Comparison of ENCODE assay signal across 28 cellular contexts in the genomic region with DNA sequence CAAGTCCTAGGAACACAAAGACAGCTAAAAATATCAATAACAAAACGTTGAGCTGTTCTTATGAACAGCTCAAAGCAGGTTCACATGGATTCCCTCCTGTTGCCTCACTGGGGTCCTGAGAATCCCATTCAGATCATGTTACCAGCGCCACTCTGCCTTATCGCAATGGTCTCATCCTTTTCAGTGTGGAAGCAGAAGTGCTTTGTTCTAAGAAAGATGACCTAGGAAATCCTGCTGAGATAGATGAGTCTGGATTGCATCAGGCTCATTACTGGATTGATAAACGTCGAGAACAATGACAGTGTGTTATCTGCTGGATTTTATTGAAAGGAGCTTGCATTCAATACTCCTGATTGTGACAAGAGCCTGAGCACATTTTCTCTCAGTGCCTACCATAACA.
DNase-seq lines count a peak whose midpoint lies in the region; ATAC-seq, FAIRE-seq and TF ChIP-seq lines count a peak whose summit lies in the region.
"Had no signal": no experiment of that assay in that cellular context is flagged by ENCODE, and none has a peak within 500 bp of the region (broad histone marks: within the 10 kb centered on the region; RNA-seq: fewer than 3 reads in every experiment).

No MANE protein-coding gene starts in this region.

- H3K4me1 Mint-ChIP-seq in WTC11 (peaks cover 29% of the 10 kb centered on the region), neural crest cell (peaks cover 47% of the 10 kb centered on the region), T-cell (peaks cover 8 to 11% (median 9%) of the 10 kb centered on the region in 3 donors)
- peaks cover 8% of the 10 kb centered on the region for H3K4me1 Mint-ChIP-seq in activated CD4-positive, alpha-beta T cell treated with anti-CD3 and anti-CD28 coated beads, Interleukin-2, amount 10 ng/mL, durations not matched to agents 24 days and 14 days

- no peak for FAIRE-seq in RCC 7860 (lab: Jason Lieb, UNC)
- FAIRE-seq: islet of Langerhans had no signal

- peak; percentile 55 for DNase-seq in NCI-H345 treated with DMSO at 0.1 percent for 48 hours (lab: John Stamatoyannopoulos, UW; ENCODE audit: unreplicated experiment)
- no peak for DNase-seq in WTC11 (ENCODE audit: low spot score)
- DNase-seq in neural crest cell (ENCODE audit: low read depth, low spot score) = no peak
- no peak for DNase-seq in activated CD4-positive, alpha-beta T cell treated with anti-CD3 and anti-CD28 coated beads, Interleukin-2, amount 10 ng/mL, durations not matched to agents 24 days and 14 days
- no peak for DNase-seq in RCC 7860 (ENCODE audit: low spot score)
- no peak for DNase-seq in T-cell
- DNase-seq: ACHN; activated CD4-positive, alpha-beta T cell treated with anti-CD3 and anti-CD28 coated beads, Interleukin-2, amount 50 U/mL, for 48 hours; activated naive CD4-positive, alpha-beta T cell; activated T-cell treated with anti-CD3 and anti-CD28 coated beads, Interleukin-2, amount 50 U/mL, for 72 hours; CD4-positive, alpha-beta memory T cell; IMR-90; left ventricle myocardium inferior; mesenchymal stem cell; NCI-H187; NCI-H526 treated with DMSO at 0.1 percent for 48 hours; psoas muscle; stimulated activated CD4-positive, alpha-beta T cell treated with anti-CD3 and anti-CD28 coated beads, Interleukin-4, amount 100 ng/mL, for 1 hour; T1000; tibial artery had no signal

- H3K4me1 ChIP-seq in HUES48 (ENCODE audit: control insufficient read depth, insufficient read depth, low read length) = peaks cover 8% of the 10 kb centered on the region
- H3K4me1 ChIP-seq: psoas muscle, tibial artery, vagina had no signal

- no peak overlapping the region for H3K4me3 ChIP-seq in HUES48 (ENCODE audit: low read depth, low read length)
- H3K4me3 ChIP-seq: left ventricle myocardium inferior, psoas muscle, tibial artery, vagina had no signal

- POLR2A ChIA-PET in WTC11 (lab: Charles Lee) (interaction anchor here (0.6 kb wide), 1 partner anchor 819 kb away, joined by 3 read pairs; the partner anchor contains the start of gene POU4F1), T-cell (lab: Charles Lee) (no interaction called here)

- H3K4me3 Mint-ChIP-seq in WTC11 = no peak overlapping the region
- no peak overlapping the region for H3K4me3 Mint-ChIP-seq in neural crest cell
- no peak overlapping the region for H3K4me3 Mint-ChIP-seq in activated CD4-positive, alpha-beta T cell treated with anti-CD3 and anti-CD28 coated beads, Interleukin-2, amount 10 ng/mL, durations not matched to agents 24 days and 14 days
- H3K4me3 Mint-ChIP-seq in T-cell = no peak overlapping the region
- H3K4me3 Mint-ChIP-seq: activated T-cell treated with anti-CD3 and anti-CD28 coated beads, Interleukin-2, amount 50 U/mL, for 72 hours; B cell; CD4-positive, alpha-beta memory T cell; central memory CD8-positive, alpha-beta T cell had no signal

- CTCF ChIA-PET in WTC11 (lab: Charles Lee) = interaction anchor here (1.0 to 2.0 kb wide), 3 partner anchors 87 to 337 kb away, joined by 3 to 15 read pairs (median 3); partner anchors contain the start of gene SLAIN1
- CTCF ChIA-PET in T-cell (lab: Charles Lee) = interaction anchor here (0.6 to 5.5 kb wide), 3 partner anchors 8 to 337 kb away, joined by 3 to 31 read pairs (median 3); no protein-coding TSS in a partner anchor

- H3K27ac Mint-ChIP-seq in WTC11 (0 out of 2 replicates have a peak overlapping the region, but pooled peaks have one; percentile 0), neural crest cell (ENCODE audit: unreplicated experiment) (peak overlapping the region; percentile 7), T-cell (no peak overlapping the region)
- H3K27ac Mint-ChIP-seq in activated CD4-positive, alpha-beta T cell treated with anti-CD3 and anti-CD28 coated beads, Interleukin-2, amount 10 ng/mL, durations not matched to agents 24 days and 14 days = no peak overlapping the region
- H3K27ac Mint-ChIP-seq: activated T-cell treated with anti-CD3 and anti-CD28 coated beads, Interleukin-2, amount 50 U/mL, for 72 hours; B cell; CD4-positive, alpha-beta memory T cell had no signal

- H3K27me3 ChIP-seq in HUES48 (ENCODE audit: control insufficient read depth, insufficient read depth, low read length) = no peaks in the 10 kb centered on the region
- H3K27me3 ChIP-seq: tibial artery, vagina had no signal

- no peak overlapping the region for H3K9ac ChIP-seq in HUES48 (ENCODE audit: low read depth, low read length)

- H3K36me3 ChIP-seq in HUES48 (ENCODE audit: control insufficient read depth, insufficient read depth, low read length) = no peaks in the 10 kb centered on the region
- H3K36me3 ChIP-seq: left ventricle myocardium inferior, tibial artery, vagina had no signal

- peak overlapping the region; percentile 77 for H3K27ac ChIP-seq in HUES48 (ENCODE audit: low read depth, low read length)
- H3K27ac ChIP-seq: HL-60, left ventricle myocardium inferior, psoas muscle, tibial artery, vagina had no signal

- TF ChIP-seq CTCF in WTC11 (IDR thresholded peaks at IDR 0.05) = no peak
- no peak for TF ChIP-seq CTCF in neural crest cell (conservative IDR thresholded peaks at IDR 0.05)

- ATAC-seq in WTC11 (peak; percentile 45), T-cell (replicated peaks in 1 of 4) (no peak), HG03432 (IDR thresholded peaks at IDR 0.05; ENCODE audit: unreplicated experiment) (no peak)
- ATAC-seq: activated T-cell treated with anti-CD3 and anti-CD28 coated beads, Interleukin-2, amount 50 U/mL, for 72 hours; psoas muscle; sciatic nerve had no signal

- H3K27me3 Mint-ChIP-seq in WTC11 (ENCODE audit: low read depth) (no peaks in the 10 kb centered on the region), neural crest cell (ENCODE audit: low read depth) (no peaks in the 10 kb centered on the region), T-cell (no peaks in the 10 kb centered on the region)
- no peaks in the 10 kb centered on the region for H3K27me3 Mint-ChIP-seq in activated CD4-positive, alpha-beta T cell treated with anti-CD3 and anti-CD28 coated beads, Interleukin-2, amount 10 ng/mL, durations not matched to agents 24 days and 14 days

- H3K9me3 Mint-ChIP-seq in WTC11 (peaks cover 22% of the 10 kb centered on the region), neural crest cell (peaks cover 16% of the 10 kb centered on the region), T-cell (peaks cover 0 to 3% (median 0%) of the 10 kb centered on the region in 3 donors)
- H3K9me3 Mint-ChIP-seq in activated CD4-positive, alpha-beta T cell treated with anti-CD3 and anti-CD28 coated beads, Interleukin-2, amount 10 ng/mL, durations not matched to agents 24 days and 14 days = no peaks in the 10 kb centered on the region
- H3K9me3 Mint-ChIP-seq: central memory CD8-positive, alpha-beta T cell had no signal

- H3K36me3 Mint-ChIP-seq in WTC11 = peaks cover 25% of the 10 kb centered on the region
- H3K36me3 Mint-ChIP-seq in neural crest cell (ENCODE audit: low read depth) = peaks cover 18% of the 10 kb centered on the region
- H3K36me3 Mint-ChIP-seq in activated CD4-positive, alpha-beta T cell treated with anti-CD3 and anti-CD28 coated beads, Interleukin-2, amount 10 ng/mL, durations not matched to agents 24 days and 14 days (ENCODE audit: low read depth) = no peaks in the 10 kb centered on the region
- peaks cover 12% of the 10 kb centered on the region for H3K36me3 Mint-ChIP-seq in T-cell

- no peaks in the 10 kb centered on the region for H3K9me3 ChIP-seq in HUES48 (ENCODE audit: control insufficient read depth, insufficient read depth, low read length)
- H3K9me3 ChIP-seq: left ventricle myocardium inferior, psoas muscle, tibial artery, vagina had no signal

- intact Hi-C loops in activated CD4-positive, alpha-beta T cell treated with anti-CD3 and anti-CD28 coated beads, Interleukin-2, amount 10 ng/mL, durations not matched to agents 24 days and 14 days (cut with micrococcal nuclease) = no loop called here

TF ChIP-seq in WTC11, 78 proteins besides CTCF, POLR2A, EP300 and RAD21 (continues in another document):
- no peak for TF ChIP-seq TP53 (CRISPR knock-in tag; IDR thresholded peaks at IDR 0.05)
- TF ChIP-seq MYBL2 (CRISPR knock-in tag; IDR thresholded peaks at IDR 0.05) = no peak
- TF ChIP-seq, protein P1, sequence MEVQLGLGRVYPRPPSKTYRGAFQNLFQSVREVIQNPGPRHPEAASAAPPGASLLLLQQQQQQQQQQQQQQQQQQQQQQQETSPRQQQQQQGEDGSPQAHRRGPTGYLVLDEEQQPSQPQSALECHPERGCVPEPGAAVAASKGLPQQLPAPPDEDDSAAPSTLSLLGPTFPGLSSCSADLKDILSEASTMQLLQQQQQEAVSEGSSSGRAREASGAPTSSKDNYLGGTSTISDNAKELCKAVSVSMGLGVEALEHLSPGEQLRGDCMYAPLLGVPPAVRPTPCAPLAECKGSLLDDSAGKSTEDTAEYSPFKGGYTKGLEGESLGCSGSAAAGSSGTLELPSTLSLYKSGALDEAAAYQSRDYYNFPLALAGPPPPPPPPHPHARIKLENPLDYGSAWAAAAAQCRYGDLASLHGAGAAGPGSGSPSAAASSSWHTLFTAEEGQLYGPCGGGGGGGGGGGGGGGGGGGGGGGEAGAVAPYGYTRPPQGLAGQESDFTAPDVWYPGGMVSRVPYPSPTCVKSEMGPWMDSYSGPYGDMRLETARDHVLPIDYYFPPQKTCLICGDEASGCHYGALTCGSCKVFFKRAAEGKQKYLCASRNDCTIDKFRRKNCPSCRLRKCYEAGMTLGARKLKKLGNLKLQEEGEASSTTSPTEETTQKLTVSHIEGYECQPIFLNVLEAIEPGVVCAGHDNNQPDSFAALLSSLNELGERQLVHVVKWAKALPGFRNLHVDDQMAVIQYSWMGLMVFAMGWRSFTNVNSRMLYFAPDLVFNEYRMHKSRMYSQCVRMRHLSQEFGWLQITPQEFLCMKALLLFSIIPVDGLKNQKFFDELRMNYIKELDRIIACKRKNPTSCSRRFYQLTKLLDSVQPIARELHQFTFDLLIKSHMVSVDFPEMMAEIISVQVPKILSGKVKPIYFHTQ (CRISPR knock-in tag; IDR thresholded peaks at IDR 0.05) = no peak
- TF ChIP-seq ZNF416 (CRISPR knock-in tag; IDR thresholded peaks at IDR 0.05) = no peak
- TF ChIP-seq ATF3 (CRISPR knock-in tag; conservative IDR thresholded peaks at IDR 0.05) = no peak

Comparison
In these comparisons a context has a peak if more than half of its experiments do, and no peak if none do; other contexts are left out.
1. H3K27ac Mint-ChIP-seq: peak in WTC11 (single experiment) and neural crest cell (single experiment); none in activated CD4-positive, alpha-beta T cell treated with anti-CD3 and anti-CD28 coated beads, Interleukin-2, amount 10 ng/mL, durations not matched to agents 24 days and 14 days (single experiment) and T-cell (0 of 2).